1 cellular context compared by ENCODE assay signal in the genomic region with DNA sequence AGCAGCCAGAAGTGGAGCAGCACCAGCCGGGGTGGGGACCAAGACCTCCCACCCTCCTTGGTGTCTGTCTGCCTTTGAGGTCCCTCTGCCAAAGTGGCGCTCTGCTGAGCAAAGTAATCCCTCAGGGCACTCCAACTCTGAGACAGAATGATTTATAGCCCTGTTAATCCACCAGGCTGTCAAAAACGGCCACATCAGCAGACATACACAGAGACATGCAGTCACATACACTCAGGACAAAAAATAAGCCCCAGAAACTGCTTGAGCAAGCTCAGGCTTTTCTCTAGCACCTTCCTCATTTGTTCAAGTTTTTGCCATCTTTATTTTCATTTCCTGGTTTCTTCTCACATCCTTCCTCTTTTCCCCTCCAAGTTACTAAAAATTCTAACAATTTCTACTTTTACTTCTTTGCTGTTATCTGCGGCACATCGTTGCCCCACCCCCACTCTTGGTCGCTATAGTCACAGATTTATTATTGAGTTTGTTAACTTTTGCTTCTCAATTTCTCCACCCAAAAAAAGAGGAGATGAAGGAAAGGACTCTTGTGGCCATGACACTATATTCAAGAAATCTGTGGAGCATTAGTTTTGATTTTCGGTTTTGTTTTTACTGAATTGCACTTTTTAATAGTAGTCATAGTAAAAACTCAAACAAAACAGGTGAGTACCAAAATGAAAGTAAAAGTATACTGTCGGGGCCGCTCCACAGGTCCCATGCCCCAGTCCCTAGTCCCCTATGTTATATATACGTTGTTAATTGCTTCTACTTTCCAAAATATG.
TF ChIP-seq lines count a peak whose summit lies in the region.

No MANE protein-coding gene starts in this region.

TF ChIP-seq in K562, 482 proteins besides CTCF, POLR2A, EP300 and RAD21:
- TF ChIP-seq, protein P1, sequence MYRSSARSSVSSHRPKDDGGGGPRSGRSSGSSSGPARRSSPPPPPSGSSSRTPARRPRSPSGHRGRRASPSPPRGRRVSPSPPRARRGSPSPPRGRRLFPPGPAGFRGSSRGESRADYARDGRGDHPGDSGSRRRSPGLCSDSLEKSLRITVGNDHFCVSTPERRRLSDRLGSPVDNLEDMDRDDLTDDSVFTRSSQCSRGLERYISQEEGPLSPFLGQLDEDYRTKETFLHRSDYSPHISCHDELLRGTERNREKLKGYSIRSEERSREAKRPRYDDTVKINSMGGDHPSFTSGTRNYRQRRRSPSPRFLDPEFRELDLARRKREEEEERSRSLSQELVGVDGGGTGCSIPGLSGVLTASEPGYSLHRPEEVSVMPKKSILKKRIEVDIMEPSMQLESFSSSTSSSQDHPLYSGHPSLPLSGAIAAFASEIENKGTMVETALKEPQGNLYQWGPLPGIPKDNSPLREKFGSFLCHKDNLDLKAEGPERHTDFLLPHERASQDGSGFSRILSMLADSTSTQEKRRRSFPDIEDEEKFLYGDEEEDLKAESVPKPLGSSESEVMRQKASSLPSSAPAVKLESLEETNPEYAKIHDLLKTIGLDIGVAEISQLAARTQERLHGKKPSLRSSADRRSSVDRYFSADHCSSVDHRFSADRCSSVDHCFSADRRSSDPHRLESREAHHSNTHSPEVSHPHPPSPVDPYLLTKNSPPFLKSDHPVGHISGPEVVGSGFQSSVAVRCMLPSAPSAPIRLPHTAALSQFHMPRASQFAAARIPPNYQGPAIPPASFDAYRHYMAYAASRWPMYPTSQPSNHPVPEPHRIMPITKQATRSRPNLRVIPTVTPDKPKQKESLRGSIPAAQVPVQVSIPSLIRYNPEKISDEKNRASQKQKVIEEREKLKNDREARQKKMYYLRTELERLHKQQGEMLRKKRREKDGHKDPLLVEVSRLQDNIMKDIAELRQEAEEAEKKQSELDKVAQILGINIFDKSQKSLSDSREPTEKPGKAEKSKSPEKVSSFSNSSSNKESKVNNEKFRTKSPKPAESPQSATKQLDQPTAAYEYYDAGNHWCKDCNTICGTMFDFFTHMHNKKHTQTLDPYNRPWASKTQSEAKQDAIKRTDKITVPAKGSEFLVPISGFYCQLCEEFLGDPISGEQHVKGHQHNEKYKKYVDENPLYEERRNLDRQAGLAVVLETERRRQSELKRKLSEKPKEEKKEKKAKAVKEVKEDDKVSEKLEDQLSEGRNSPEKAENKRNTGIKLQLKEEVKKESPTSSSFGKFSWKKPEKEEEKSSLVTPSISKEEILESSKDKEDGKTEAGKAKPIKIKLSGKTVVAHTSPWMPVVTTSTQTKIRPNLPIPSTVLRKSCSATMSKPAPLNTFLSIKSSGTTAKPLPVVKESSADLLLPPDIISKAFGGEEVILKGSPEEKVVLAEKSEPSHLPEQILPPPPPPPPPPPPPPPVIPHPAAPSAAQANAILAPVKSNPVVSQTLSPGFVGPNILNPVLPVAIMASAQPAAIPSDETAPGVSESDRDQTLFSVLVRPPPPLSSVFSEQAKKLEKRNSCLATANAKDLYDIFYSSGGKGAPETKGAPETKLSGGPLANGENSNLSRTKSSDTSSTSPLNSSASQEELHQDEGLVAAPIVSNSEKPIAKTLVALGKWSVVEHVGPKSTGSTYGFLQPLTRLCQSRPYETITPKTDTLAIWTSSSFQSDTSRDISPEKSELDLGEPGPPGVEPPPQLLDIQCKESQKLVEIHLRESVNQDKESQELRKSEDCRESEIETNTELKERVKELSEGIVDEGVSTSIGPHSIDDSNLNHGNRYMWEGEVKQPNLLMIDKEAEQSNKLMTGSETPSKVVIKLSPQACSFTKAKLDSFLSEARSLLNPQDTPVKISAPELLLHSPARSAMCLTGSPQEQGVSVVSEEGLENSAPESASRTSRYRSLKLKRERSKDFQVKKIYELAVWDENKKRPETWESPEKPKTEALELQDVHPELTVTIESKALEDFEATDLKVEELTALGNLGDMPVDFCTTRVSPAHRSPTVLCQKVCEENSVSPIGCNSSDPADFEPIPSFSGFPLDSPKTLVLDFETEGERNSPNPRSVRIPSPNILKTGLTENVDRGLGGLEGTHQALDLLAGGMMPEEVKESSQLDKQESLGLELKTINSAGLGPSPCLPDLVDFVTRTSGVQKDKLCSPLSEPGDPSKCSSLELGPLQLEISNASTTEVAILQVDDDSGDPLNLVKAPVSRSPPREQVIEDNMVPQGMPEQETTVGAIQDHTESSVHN (IDR thresholded peaks at IDR 0.05; ENCODE audit: borderline replicate concordance in 1 of 2, low read depth in 1 of 2), result peak in 1 of 2 experiments; percentile 54; a peak in 1 of 4 replicates
- TF ChIP-seq RBM34 (IDR thresholded peaks at IDR 0.05; ENCODE audit: borderline replicate concordance, insufficient read depth, low read length), result no peak
- no peak for TF ChIP-seq HNRNPH1 (optimal IDR thresholded peaks at IDR 0.05; ENCODE audit: low read depth, low read length)
- no peak for TF ChIP-seq KLF1 (tag; IDR thresholded peaks at IDR 0.05)
- TF ChIP-seq C11orf30 (IDR thresholded peaks at IDR 0.05; ENCODE audit: low read depth), result peak; percentile 59; the same call in 1 of the 2 replicates
- peak; percentile 56; the same call in 1 of the 2 replicates for TF ChIP-seq MAFK (IDR thresholded peaks at IDR 0.05; ENCODE audit: low read length)
- no peak for TF ChIP-seq ZNF165 (CRISPR knock-in tag; IDR thresholded peaks at IDR 0.05; ENCODE audit: borderline replicate concordance)
- peak; percentile 34 for TF ChIP-seq MAFG (tag; conservative IDR thresholded peaks at IDR 0.05)
- TF ChIP-seq MEIS2 (IDR thresholded peaks at IDR 0.05; ENCODE audit: partially characterized antibody), result peak; percentile 98
- TF ChIP-seq SMARCA4 (IDR thresholded peaks at IDR 0.05), result peak; percentile 16; the same call in 1 of the 2 replicates
- TF ChIP-seq STAT5A (IDR thresholded peaks at IDR 0.05; ENCODE audit: borderline replicate concordance, low read length), result no peak
- no peak for TF ChIP-seq ETV1 (tag; conservative IDR thresholded peaks at IDR 0.05; ENCODE audit: low read depth)
- TF ChIP-seq, protein P2, sequence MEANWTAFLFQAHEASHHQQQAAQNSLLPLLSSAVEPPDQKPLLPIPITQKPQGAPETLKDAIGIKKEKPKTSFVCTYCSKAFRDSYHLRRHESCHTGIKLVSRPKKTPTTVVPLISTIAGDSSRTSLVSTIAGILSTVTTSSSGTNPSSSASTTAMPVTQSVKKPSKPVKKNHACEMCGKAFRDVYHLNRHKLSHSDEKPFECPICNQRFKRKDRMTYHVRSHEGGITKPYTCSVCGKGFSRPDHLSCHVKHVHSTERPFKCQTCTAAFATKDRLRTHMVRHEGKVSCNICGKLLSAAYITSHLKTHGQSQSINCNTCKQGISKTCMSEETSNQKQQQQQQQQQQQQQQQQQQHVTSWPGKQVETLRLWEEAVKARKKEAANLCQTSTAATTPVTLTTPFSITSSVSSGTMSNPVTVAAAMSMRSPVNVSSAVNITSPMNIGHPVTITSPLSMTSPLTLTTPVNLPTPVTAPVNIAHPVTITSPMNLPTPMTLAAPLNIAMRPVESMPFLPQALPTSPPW (CRISPR knock-in tag; IDR thresholded peaks at IDR 0.05), result no peak
- TF ChIP-seq SMARCE1 (IDR thresholded peaks at IDR 0.05), result no peak
- no peak for TF ChIP-seq NCOA6 (IDR thresholded peaks at IDR 0.05)
- TF ChIP-seq MAFF (IDR thresholded peaks at IDR 0.05; ENCODE audit: low read length), result 0 out of 2 replicates have a peak, but pooled peaks have one; percentile 15
- TF ChIP-seq ARID1B (IDR thresholded peaks at IDR 0.05), result 0 out of 2 replicates have a peak, but pooled peaks have one; percentile 7
- TF ChIP-seq FOXJ2 (tag; IDR thresholded peaks at IDR 0.05), result 0 out of 2 replicates have a peak, but pooled peaks have one; percentile 37
- peak; percentile 42; the same call in 1 of the 2 replicates for TF ChIP-seq SMARCC2 (IDR thresholded peaks at IDR 0.05; ENCODE audit: low read depth)
- TF ChIP-seq ZNF561 (CRISPR knock-in tag; conservative IDR thresholded peaks at IDR 0.05), result no peak
- TF ChIP-seq, protein P3, sequence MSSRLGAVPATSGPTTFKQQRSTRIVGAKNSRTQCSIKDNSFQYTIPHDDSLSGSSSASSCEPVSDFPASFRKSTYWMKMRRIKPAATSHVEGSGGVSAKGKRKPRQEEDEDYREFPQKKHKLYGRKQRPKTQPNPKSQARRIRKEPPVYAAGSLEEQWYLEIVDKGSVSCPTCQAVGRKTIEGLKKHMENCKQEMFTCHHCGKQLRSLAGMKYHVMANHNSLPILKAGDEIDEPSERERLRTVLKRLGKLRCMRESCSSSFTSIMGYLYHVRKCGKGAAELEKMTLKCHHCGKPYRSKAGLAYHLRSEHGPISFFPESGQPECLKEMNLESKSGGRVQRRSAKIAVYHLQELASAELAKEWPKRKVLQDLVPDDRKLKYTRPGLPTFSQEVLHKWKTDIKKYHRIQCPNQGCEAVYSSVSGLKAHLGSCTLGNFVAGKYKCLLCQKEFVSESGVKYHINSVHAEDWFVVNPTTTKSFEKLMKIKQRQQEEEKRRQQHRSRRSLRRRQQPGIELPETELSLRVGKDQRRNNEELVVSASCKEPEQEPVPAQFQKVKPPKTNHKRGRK (tag; IDR thresholded peaks at IDR 0.05), result peak; percentile 55
- 0 out of 4 replicates have a peak, but pooled peaks of 1 of the 2 experiments have one; percentile 26 for TF ChIP-seq KDM1A (IDR thresholded peaks at IDR 0.05)
- no peak for TF ChIP-seq TCF3 (CRISPR knock-in tag; IDR thresholded peaks at IDR 0.05)
- TF ChIP-seq, protein P4, sequence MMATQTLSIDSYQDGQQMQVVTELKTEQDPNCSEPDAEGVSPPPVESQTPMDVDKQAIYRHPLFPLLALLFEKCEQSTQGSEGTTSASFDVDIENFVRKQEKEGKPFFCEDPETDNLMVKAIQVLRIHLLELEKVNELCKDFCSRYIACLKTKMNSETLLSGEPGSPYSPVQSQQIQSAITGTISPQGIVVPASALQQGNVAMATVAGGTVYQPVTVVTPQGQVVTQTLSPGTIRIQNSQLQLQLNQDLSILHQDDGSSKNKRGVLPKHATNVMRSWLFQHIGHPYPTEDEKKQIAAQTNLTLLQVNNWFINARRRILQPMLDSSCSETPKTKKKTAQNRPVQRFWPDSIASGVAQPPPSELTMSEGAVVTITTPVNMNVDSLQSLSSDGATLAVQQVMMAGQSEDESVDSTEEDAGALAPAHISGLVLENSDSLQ (IDR thresholded peaks at IDR 0.05), result peak; percentile 95
- TF ChIP-seq SLC30A9 (CRISPR knock-in tag; IDR thresholded peaks at IDR 0.05), result no peak
- TF ChIP-seq CCNT2 (IDR thresholded peaks at IDR 0.05; ENCODE audit: borderline replicate concordance, extremely low read depth, insufficient read length, low read depth, low read length), result no peak
- TF ChIP-seq ZNF316 (IDR thresholded peaks at IDR 0.05), result peak; percentile 57; the same call in 1 of the 2 replicates
- TF ChIP-seq, protein P5, sequence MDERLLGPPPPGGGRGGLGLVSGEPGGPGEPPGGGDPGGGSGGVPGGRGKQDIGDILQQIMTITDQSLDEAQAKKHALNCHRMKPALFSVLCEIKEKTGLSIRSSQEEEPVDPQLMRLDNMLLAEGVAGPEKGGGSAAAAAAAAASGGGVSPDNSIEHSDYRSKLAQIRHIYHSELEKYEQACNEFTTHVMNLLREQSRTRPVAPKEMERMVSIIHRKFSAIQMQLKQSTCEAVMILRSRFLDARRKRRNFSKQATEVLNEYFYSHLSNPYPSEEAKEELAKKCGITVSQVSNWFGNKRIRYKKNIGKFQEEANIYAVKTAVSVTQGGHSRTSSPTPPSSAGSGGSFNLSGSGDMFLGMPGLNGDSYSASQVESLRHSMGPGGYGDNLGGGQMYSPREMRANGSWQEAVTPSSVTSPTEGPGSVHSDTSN (CRISPR knock-in tag; IDR thresholded peaks at IDR 0.05; ENCODE audit: low read depth), result peak; percentile 70
- TF ChIP-seq, protein P5 (tag; conservative IDR thresholded peaks at IDR 0.05; ENCODE audit: low read depth), result peak; percentile 97
- TF ChIP-seq, protein P6, sequence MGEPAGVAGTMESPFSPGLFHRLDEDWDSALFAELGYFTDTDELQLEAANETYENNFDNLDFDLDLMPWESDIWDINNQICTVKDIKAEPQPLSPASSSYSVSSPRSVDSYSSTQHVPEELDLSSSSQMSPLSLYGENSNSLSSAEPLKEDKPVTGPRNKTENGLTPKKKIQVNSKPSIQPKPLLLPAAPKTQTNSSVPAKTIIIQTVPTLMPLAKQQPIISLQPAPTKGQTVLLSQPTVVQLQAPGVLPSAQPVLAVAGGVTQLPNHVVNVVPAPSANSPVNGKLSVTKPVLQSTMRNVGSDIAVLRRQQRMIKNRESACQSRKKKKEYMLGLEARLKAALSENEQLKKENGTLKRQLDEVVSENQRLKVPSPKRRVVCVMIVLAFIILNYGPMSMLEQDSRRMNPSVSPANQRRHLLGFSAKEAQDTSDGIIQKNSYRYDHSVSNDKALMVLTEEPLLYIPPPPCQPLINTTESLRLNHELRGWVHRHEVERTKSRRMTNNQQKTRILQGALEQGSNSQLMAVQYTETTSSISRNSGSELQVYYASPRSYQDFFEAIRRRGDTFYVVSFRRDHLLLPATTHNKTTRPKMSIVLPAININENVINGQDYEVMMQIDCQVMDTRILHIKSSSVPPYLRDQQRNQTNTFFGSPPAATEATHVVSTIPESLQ (CRISPR knock-in tag; IDR thresholded peaks at IDR 0.05), result no peak
- TF ChIP-seq, protein P7, sequence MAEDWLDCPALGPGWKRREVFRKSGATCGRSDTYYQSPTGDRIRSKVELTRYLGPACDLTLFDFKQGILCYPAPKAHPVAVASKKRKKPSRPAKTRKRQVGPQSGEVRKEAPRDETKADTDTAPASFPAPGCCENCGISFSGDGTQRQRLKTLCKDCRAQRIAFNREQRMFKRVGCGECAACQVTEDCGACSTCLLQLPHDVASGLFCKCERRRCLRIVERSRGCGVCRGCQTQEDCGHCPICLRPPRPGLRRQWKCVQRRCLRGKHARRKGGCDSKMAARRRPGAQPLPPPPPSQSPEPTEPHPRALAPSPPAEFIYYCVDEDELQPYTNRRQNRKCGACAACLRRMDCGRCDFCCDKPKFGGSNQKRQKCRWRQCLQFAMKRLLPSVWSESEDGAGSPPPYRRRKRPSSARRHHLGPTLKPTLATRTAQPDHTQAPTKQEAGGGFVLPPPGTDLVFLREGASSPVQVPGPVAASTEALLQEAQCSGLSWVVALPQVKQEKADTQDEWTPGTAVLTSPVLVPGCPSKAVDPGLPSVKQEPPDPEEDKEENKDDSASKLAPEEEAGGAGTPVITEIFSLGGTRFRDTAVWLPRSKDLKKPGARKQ (CRISPR knock-in tag; IDR thresholded peaks at IDR 0.05), result no peak
- TF ChIP-seq RFX1 (IDR thresholded peaks at IDR 0.05), result peak; percentile 53
- TF ChIP-seq COPS2 (conservative IDR thresholded peaks at IDR 0.05), result no peak
- peak; percentile 20; the same call in 1 of the 2 replicates for TF ChIP-seq DPF2 (IDR thresholded peaks at IDR 0.05)
- TF ChIP-seq POLR3G (IDR thresholded peaks at IDR 0.05; ENCODE audit: extremely low read depth, insufficient read length, insufficient replicate concordance), result no peak
TF ChIP-seq in K562: peak in this region for 17.
